In genomic region chr15:68578960-68579935, GRCh38 we compare ENCODE assay signal across 8 cellular contexts. TPM values are rescaled to one million over a fixed set of nuclear protein-coding genes. Genes with fewer than 3 reads are reported as not detected.
DNase-seq lines count a peak whose midpoint lies in the region; ATAC-seq, FAIRE-seq and TF ChIP-seq lines count a peak whose summit lies in the region.

CORO2B (plus strand) TSS chr15:68578993; CDS start chr15:68579263, 270 bp downstream.

- H3K4me3 ChIP-seq in H7 (ENCODE audit: insufficient read depth, low read depth, low read length) (peak within 1 kb of the TSS; percentile 59), SK-N-SH (ENCODE audit: low read depth in 2 of 2, low read length in 1 of 2) (peak within 1 kb of the TSS; percentile 52 to 78), H1 (ENCODE audit: extremely low read depth in 1 of 4, insufficient read depth in 2 of 4, low read depth in 3 of 4, low read length in 4 of 4) (peak within 1 kb of the TSS; percentile 37 to 81 (median 66)), thymus (ENCODE audit: low read length) (peak within 1 kb of the TSS; percentile 46)

- H4K91ac ChIP-seq in H1 (replicated peaks; ENCODE audit: insufficient read length, low read length) = no peak within 1 kb of the TSS

- H4K20me1 ChIP-seq in SK-N-SH (ENCODE audit: insufficient read depth) (no peaks in the 10 kb centered on the region), H1 (replicated peaks in 1 of 2; ENCODE audit: control insufficient read depth in 1 of 2, insufficient read depth in 2 of 2, low read length in 2 of 2) (no peaks in the 10 kb centered on the region)

- TF ChIP-seq EP300 in SK-N-SH (IDR thresholded peaks at IDR 0.05; ENCODE audit: borderline replicate concordance in 1 of 2, low read depth in 1 of 2, low read length in 1 of 2) (no peak), H1 (IDR thresholded peaks at IDR 0.05; ENCODE audit: borderline replicate concordance in 1 of 2, low read depth in 2 of 2, low read length in 2 of 2) (no peak)

- peak within 1 kb of the TSS; percentile 87 for H3K4me2 ChIP-seq in SK-N-SH
- peak within 1 kb of the TSS; percentile 95 to 99 for H3K4me2 ChIP-seq in H1 (ENCODE audit: insufficient read depth in 1 of 2, low read depth in 2 of 2, low read length in 2 of 2)

- H3F3A ChIP-seq in SK-N-SH (replicated peaks; ENCODE audit: insufficient read depth) = peaks cover 8% of the 10 kb centered on the region

- H2BK5ac ChIP-seq in H1 (ENCODE audit: low read depth, low read length) = no peak within 1 kb of the TSS; the same call in 1 of the 2 replicates

- no peak for TF ChIP-seq CTCF in SK-N-SH (IDR thresholded peaks at IDR 0.05)
- no peak for TF ChIP-seq CTCF in H1 (IDR thresholded peaks at IDR 0.05; ENCODE audit: control extremely low read depth in 1 of 3, insufficient read depth in 1 of 3, low read depth in 1 of 3, low read length in 3 of 3)

- H2AK5ac ChIP-seq in H1 (ENCODE audit: low read depth, low read length) = no peak within 1 kb of the TSS

- in situ Hi-C loops in ACHN (cut with HindIII; ENCODE audit: low pct_ligation_motif_present, low pct_unique_long_range_greater_than_20kb, low sequenced_read_pairs) = no loop called here

- no peak within 1 kb of the TSS for H3K56ac ChIP-seq in H1 (replicated peaks; ENCODE audit: insufficient read length, low read depth, low read length)

- CTCF ChIA-PET in SK-N-SH (lab: Yijun Ruan, JAX) = interaction anchor here (1.1 to 9.3 kb wide), 3 partner anchors 19 to 94 kb away, joined by 6 to 83 read pairs (median 8); no protein-coding TSS in a partner anchor
- CTCF ChIA-PET in H1 (lab: Charles Lee; ENCODE audit: partially characterized antibody) = interaction anchor here (1.0 to 2.0 kb wide), 6 partner anchors 9 to 95 kb away, joined by 3 to 10 read pairs (median 5); no protein-coding TSS in a partner anchor

- H4K8ac ChIP-seq in H1 (ENCODE audit: extremely low read depth, insufficient read depth, low read length) = peak within 1 kb of the TSS; percentile 4

- H4K5ac ChIP-seq in H1 (ENCODE audit: insufficient read length, low read depth, low read length) = no peak within 1 kb of the TSS

- H3K18ac ChIP-seq in H1 (ENCODE audit: extremely low read depth, low read length) = peak within 1 kb of the TSS; percentile 64

- 8% methylated on average over 29 of the region's 96 CpGs for WGBS in SK-N-SH (ENCODE audit: low lambda C conversion rate)
- WGBS in H1 (ENCODE audit: extremely low coverage in 1 of 2, insufficient coverage in 1 of 2, insufficient read length in 1 of 2, insufficient replicate concordance in 2 of 2, low coverage in 1 of 2, low lambda C conversion rate in 2 of 2, missing lambda C conversion rate in 1 of 2), 2 experiments = 2% methylated on average over 48 of the region's 96 CpGs; no CpG with 5 or more reads in 1 of the 2 experiments
- WGBS in thymus = 1% methylated on average over 96 of the region's 96 CpGs

- POLR2A ChIA-PET in SK-N-SH (lab: Yijun Ruan, JAX) (no interaction called here), H1 (lab: Charles Lee; ENCODE audit: partially characterized antibody) (interaction anchor here (0.7 to 2.8 kb wide), 4 partner anchors 11 to 87 kb away, joined by 3 to 9 read pairs (median 3); no protein-coding TSS in a partner anchor)

- no peaks in the 10 kb centered on the region for H3K36me3 ChIP-seq in H7 (replicated peaks; ENCODE audit: control insufficient read depth, insufficient read depth, low read length)
- H3K36me3 ChIP-seq in SK-N-SH (replicated peaks in 1 of 2; ENCODE audit: control insufficient read depth in 1 of 2, insufficient read depth in 2 of 2, low read length in 1 of 2) = no peaks in the 10 kb centered on the region
- no peaks in the 10 kb centered on the region for H3K36me3 ChIP-seq in H1 (ENCODE audit: control insufficient read depth in 2 of 4, insufficient read depth in 4 of 4, low read length in 3 of 4)
- H3K36me3 ChIP-seq in thymus (ENCODE audit: control insufficient read depth, insufficient read depth) = no peaks in the 10 kb centered on the region

- TF ChIP-seq RAD21 in SK-N-SH (IDR thresholded peaks at IDR 0.05; ENCODE audit: low read length) (no peak), H1 (IDR thresholded peaks at IDR 0.05 in 1 of 2, conservative IDR thresholded peaks at IDR 0.05 in 1 of 2; ENCODE audit: low read depth in 2 of 2, low read length in 2 of 2) (no peak)

- no peak for ATAC-seq in HG02763 (IDR thresholded peaks at IDR 0.05; ENCODE audit: unreplicated experiment)

- H3K14ac ChIP-seq in H1 (ENCODE audit: insufficient read length) = no peak within 1 kb of the TSS

- H2AFZ ChIP-seq in SK-N-SH (ENCODE audit: low read depth) = peak within 1 kb of the TSS; percentile 82
- H2AFZ ChIP-seq in H1 (ENCODE audit: low read length) = peak within 1 kb of the TSS; percentile 93

- H2BK120ac ChIP-seq in H1 (replicated peaks; ENCODE audit: low read depth, low read length) = peak within 1 kb of the TSS; percentile 5

- H3K27me3 ChIP-seq in H7 (ENCODE audit: control insufficient read depth, insufficient read depth, low read length) (peaks cover 26% of the 10 kb centered on the region), SK-N-SH (ENCODE audit: insufficient read depth) (no peaks in the 10 kb centered on the region), H1 (replicated peaks in 1 of 4; ENCODE audit: control insufficient read depth in 3 of 4, extremely low read depth in 1 of 4, insufficient read depth in 3 of 4, low read length in 3 of 4) (peaks cover 0 to 31% (median 25%) of the 10 kb centered on the region in 4 experiments; a peak in 6 of 7 replicates), thymus (ENCODE audit: control insufficient read depth, insufficient read depth) (peaks cover 49% of the 10 kb centered on the region)

- TF ChIP-seq POLR2A in H1 (IDR thresholded peaks at IDR 0.05; ENCODE audit: control extremely low read depth in 1 of 2, low read depth in 2 of 2, low read length in 2 of 2) = no peak
- TF ChIP-seq POLR2A in GM12892 (IDR thresholded peaks at IDR 0.05; ENCODE audit: low read depth, low read length) = no peak

- H2BK15ac ChIP-seq in H1 (ENCODE audit: low read length) = peak within 1 kb of the TSS; percentile 19; the same call in 1 of the 2 replicates

- H3K27ac ChIP-seq in SK-N-SH (ENCODE audit: low read depth in 2 of 2, low read length in 1 of 2) (no peak within 1 kb of the TSS), H1 (ENCODE audit: low read depth, low read length) (no peak within 1 kb of the TSS), thymus (ENCODE audit: low read depth) (no peak within 1 kb of the TSS)

- H3K79me1 ChIP-seq in H1 (ENCODE audit: low read depth, low read length) = no peaks in the 10 kb centered on the region; the same call in 1 of the 2 replicates

- H3K9ac ChIP-seq in SK-N-SH (peak within 1 kb of the TSS; percentile 65; the same call in 1 of the 2 replicates), H1 (replicated peaks in 1 of 4; ENCODE audit: extremely low read depth in 1 of 4, low read depth in 3 of 4, low read length in 3 of 4) (no peak within 1 kb of the TSS; a peak in 1 of 7 replicates)

- H3K4me1 ChIP-seq in SK-N-SH (ENCODE audit: control insufficient read depth in 1 of 2, insufficient read depth in 2 of 2, low read depth in 1 of 2, low read length in 1 of 2) (peaks cover 0 to 12% of the 10 kb centered on the region in 2 experiments; a peak in 1 of 4 replicates), H1 (replicated peaks in 1 of 4; ENCODE audit: control insufficient read depth in 3 of 4, insufficient read depth in 4 of 4, low read length in 3 of 4) (peaks cover 3 to 25% (median 13%) of the 10 kb centered on the region in 4 experiments), thymus (ENCODE audit: control insufficient read depth, insufficient read depth, low read length) (peaks cover 4% of the 10 kb centered on the region)

- no peak within 1 kb of the TSS for H3K23ac ChIP-seq in H1 (ENCODE audit: insufficient read length)

- peaks cover 14% of the 10 kb centered on the region for H3K23me2 ChIP-seq in H1 (ENCODE audit: low read depth, low read length)

- H2BK12ac ChIP-seq in H1 (ENCODE audit: low read depth, low read length) = peak within 1 kb of the TSS; percentile 78; the same call in 1 of the 2 replicates

- H3K9me3 ChIP-seq in SK-N-SH (no peaks in the 10 kb centered on the region), H1 (ENCODE audit: insufficient read depth in 2 of 2, low read depth in 1 of 2, low read length in 1 of 2) (no peaks in the 10 kb centered on the region), thymus (ENCODE audit: control insufficient read depth) (peaks cover 3% of the 10 kb centered on the region)

- DNase-seq in ACHN = peak; percentile 63
- DNase-seq in H7 = peak; percentile 92
- peak; percentile 87 for DNase-seq in SK-N-SH
- peak in 1 of 2 experiments; percentile 83 for DNase-seq in H1 (ENCODE audit: low read depth in 1 of 2, low spot score in 2 of 2)
- DNase-seq in midbrain (lab: John Stamatoyannopoulos, UW) = peak; percentile 53
- DNase-seq in GM12892 (ENCODE audit: insufficient read length) = no peak

- peak within 1 kb of the TSS; percentile 18; the same call in 1 of the 2 replicates for H2BK20ac ChIP-seq in H1 (ENCODE audit: low read length)

- no peaks in the 10 kb centered on the region for H3K9me2 ChIP-seq in SK-N-SH

- no peak within 1 kb of the TSS for H3K4ac ChIP-seq in H1 (replicated peaks; ENCODE audit: insufficient read length, low read depth, low read length)

- FAIRE-seq in H1 (lab: Jason Lieb, UNC) = no peak
- FAIRE-seq in GM12892 (lab: Jason Lieb, UNC) = no peak

- 0 out of 2 replicates have a peak, but pooled peaks cover 3% of the 10 kb centered on the region for H3K79me2 ChIP-seq in SK-N-SH (ENCODE audit: insufficient read depth)
- no peaks in the 10 kb centered on the region for H3K79me2 ChIP-seq in H1 (ENCODE audit: control insufficient read depth in 1 of 2, insufficient read depth in 2 of 2, low read length in 2 of 2)

TF ChIP-seq in SK-N-SH, 30 proteins besides CTCF, POLR2A, EP300 and RAD21 (continues in another document):
- TF ChIP-seq EZH2phosphoT487 (IDR thresholded peaks at IDR 0.05; ENCODE audit: borderline replicate concordance, low read depth) = no peak

RNA-seq across cellular contexts. Expression of gene CORO2B, which starts in this region (rescaled TPM):
- total RNA-seq in H7 (2014; rRNA removed; shearing (Covaris generic)) = 3.8 and 5.4 TPM in 2 replicates
- 2.3 and 3.6 TPM in 2 replicates for polyA plus RNA-seq in SK-N-SH (2012; rRNA removed)
- polyA plus RNA-seq in SK-N-SH (2012; cell fraction: cytosol; rRNA removed) = 1.6 and 2.5 TPM in 2 replicates
- polyA plus RNA-seq in SK-N-SH (2012; cell fraction: nucleus; rRNA removed) = 2.8 and 3.1 TPM in 2 replicates
- total RNA-seq in H1 (2021; fragmentation: NEBNext Ultra II Directional; extraction: Animal tissue kit (Norgen Biotek cat#: 25700)) = 3.4 and 4.7 TPM in 2 replicates
- polyA plus RNA-seq in H1 (2011; rRNA removed) = 6.1 and 6.7 TPM in 2 replicates
- polyA plus RNA-seq in H1 (2011; cell fraction: cytosol; rRNA removed) = 3.5 TPM
- 5.4 TPM for polyA plus RNA-seq in H1 (2011; cell fraction: nucleus; rRNA removed)
- 3.8 to 5.5 TPM (median 4.8 TPM) in 4 replicates for polyA plus RNA-seq in H1 (2012, experiment 1 of 2)
- 3.7 TPM for polyA plus RNA-seq in H1 (2012, experiment 2 of 2)
- 2.4 TPM for polyA plus RNA-seq in H1 (2013, experiment 1 of 2)
- 2.2 TPM for polyA plus RNA-seq in H1 (2013, experiment 2 of 2)
- polyA minus RNA-seq in H1 (2011; rRNA and poly(A)+ RNA removed) = 4.0 TPM in 2 replicates
- 2.9 TPM for polyA minus RNA-seq in H1 (2011; cell fraction: cytosol; rRNA and poly(A)+ RNA removed)
- polyA minus RNA-seq in H1 (2011; cell fraction: nucleus; rRNA and poly(A)+ RNA removed) = 2.2 TPM
- polyA plus RNA-seq in thymus = 1.3 TPM
- polyA plus RNA-seq in GM12892 (2012; ENCODE audit: missing spikeins) = not detected
